In genomic region chr1:209827384-209828261, GRCh38 we compare ENCODE assay signal across 1 cellular context.
A peak's percentile ranks its signal among the peaks of the same experiment; 100 is the strongest.
TF ChIP-seq lines count a peak whose summit lies in the region.

Gene UTP25 (plus strand): TSS chr1:209827972. CDS start chr1:209828064, 92 bp downstream.

TF ChIP-seq in HepG2, 621 proteins besides CTCF, POLR2A, EP300 and RAD21 (continued from another document and continues in another):
- TF ChIP-seq ZNF879 (CRISPR knock-in tag; IDR thresholded peaks at IDR 0.05) (no peak), CSRNP2 (CRISPR knock-in tag; conservative IDR thresholded peaks at IDR 0.05; ENCODE audit: low read depth) (no peak), ZNF605 (CRISPR knock-in tag; IDR thresholded peaks at IDR 0.05) (no peak), IRF2 (CRISPR knock-in tag; IDR thresholded peaks at IDR 0.05) (peak; percentile 92; the same call in 1 of the 2 replicates), RNF219 (CRISPR knock-in tag; IDR thresholded peaks at IDR 0.05) (no peak), AKNA (CRISPR knock-in tag; IDR thresholded peaks at IDR 0.05; ENCODE audit: borderline replicate concordance) (no peak), ZFP90 (CRISPR knock-in tag; IDR thresholded peaks at IDR 0.05; ENCODE audit: borderline replicate concordance) (no peak), ARID4A (CRISPR knock-in tag; IDR thresholded peaks at IDR 0.05; ENCODE audit: borderline replicate concordance) (peak; percentile 99), ZNF496 (CRISPR knock-in tag; IDR thresholded peaks at IDR 0.05; ENCODE audit: insufficient replicate concordance) (no peak), RAD51 (IDR thresholded peaks at IDR 0.05; ENCODE audit: borderline replicate concordance) (no peak), SSRP1 (CRISPR knock-in tag; IDR thresholded peaks at IDR 0.05) (0 out of 2 replicates have a peak, but pooled peaks have one; percentile 69), CERS6 (CRISPR knock-in tag; IDR thresholded peaks at IDR 0.05) (no peak), SNAPC4 (CRISPR knock-in tag; IDR thresholded peaks at IDR 0.05) (0 out of 2 replicates have a peak, but pooled peaks have one; percentile 31), ZNF737 (CRISPR knock-in tag; IDR thresholded peaks at IDR 0.05; ENCODE audit: borderline replicate concordance) (no peak), ZNF562 (CRISPR knock-in tag; IDR thresholded peaks at IDR 0.05; ENCODE audit: borderline replicate concordance) (no peak), CENPX (CRISPR knock-in tag; IDR thresholded peaks at IDR 0.05) (no peak), MTERF4 (CRISPR knock-in tag; IDR thresholded peaks at IDR 0.05) (no peak), PAF1 (CRISPR knock-in tag; IDR thresholded peaks at IDR 0.05) (no peak), NRL (CRISPR knock-in tag; IDR thresholded peaks at IDR 0.05; ENCODE audit: borderline replicate concordance) (no peak; the same call in 1 of the 2 replicates), RFX1 (IDR thresholded peaks at IDR 0.05) (no peak), U2AF1 (optimal IDR thresholded peaks at IDR 0.05; ENCODE audit: low read depth, low read length) (no peak), RBFOX2 (IDR thresholded peaks at IDR 0.05; ENCODE audit: low read depth, low read length) (peak; percentile 65), HNRNPL (IDR thresholded peaks at IDR 0.05; ENCODE audit: low read depth, low read length) (no peak), ZNF83 (CRISPR knock-in tag; IDR thresholded peaks at IDR 0.05; ENCODE audit: borderline replicate concordance) (no peak), EZH2 (conservative IDR thresholded peaks at IDR 0.05; ENCODE audit: low read depth, low read length) (no peak), ZNF883 (CRISPR knock-in tag; IDR thresholded peaks at IDR 0.05; ENCODE audit: not compliant biosample characterization) (peak; percentile 43), TARDBP (CRISPR knock-in tag; IDR thresholded peaks at IDR 0.05) (peak; percentile 79), SMAD9 (CRISPR knock-in tag; IDR thresholded peaks at IDR 0.05) (no peak), SALL2 (CRISPR knock-in tag; IDR thresholded peaks at IDR 0.05) (peak; percentile 72; the same call in 1 of the 2 replicates), ZNF329 (CRISPR knock-in tag; IDR thresholded peaks at IDR 0.05; ENCODE audit: low read depth) (0 out of 2 replicates have a peak, but pooled peaks have one; percentile 21)
